8 cellular contexts compared by ENCODE assay signal in genomic region chr1:117121589-117122296, GRCh38. TPM values are rescaled to one million over a fixed set of nuclear protein-coding genes. Genes with fewer than 3 reads are reported as not detected.
DNase-seq lines count a peak whose midpoint lies in the region; ATAC-seq and TF ChIP-seq lines count a peak whose summit lies in the region.

Gene TRIM45, minus strand, starts transcription at chr1:117121749. Its CDS starts 548 bp downstream, at chr1:117121201.

- DNase-seq in NCI-H128 (lab: John Stamatoyannopoulos, UW; ENCODE audit: unreplicated experiment) (peak; percentile 84), T-cell (peak; percentile 61 to 88 (median 78)), amniotic epithelial cell (ENCODE audit: low read depth) (peak; percentile 95), left cardiac atrium (peak; percentile 97), posterior vena cava (ENCODE audit: low spot score) (peak; percentile 99), upper lobe of right lung (peak; percentile 98)

- intact Hi-C loops in left cardiac atrium (cut with DNase I) = loop anchor here in 1 of 2 donors (5.0 to 10.0 kb wide), 3 partner anchors 113 to 246 kb away; partner anchors contain the start of gene MAN1A2
- intact Hi-C loops in posterior vena cava (cut with DNase I) = no loop called here
- intact Hi-C loops in upper lobe of right lung (cut with DNase I) = no loop called here

- no peaks in the 10 kb centered on the region for H3K9me3 Mint-ChIP-seq in T-cell

- H3K27ac ChIP-seq in upper lobe of right lung = peak within 1 kb of the TSS; percentile 93

- CTCF ChIA-PET in T-cell (lab: Charles Lee) = interaction anchor here in 1 of 2 donors (0.8 to 0.9 kb wide), 3 partner anchors 8 to 632 kb away, joined by 4 to 7 read pairs (median 5); no protein-coding TSS in a partner anchor

- no peaks in the 10 kb centered on the region for H3K27me3 ChIP-seq in upper lobe of right lung

- ATAC-seq in HG02759 (IDR thresholded peaks at IDR 0.05; ENCODE audit: unreplicated experiment) (peak; percentile 93), T-cell (replicated peaks in 1 of 4) (peak; percentile 86 to 90 (median 86)), left cardiac atrium (peak; percentile 97 to 99), upper lobe of right lung (peak; percentile 98)

- H3K4me3 ChIP-seq in upper lobe of right lung = peak within 1 kb of the TSS; percentile 88

- H3K27ac Mint-ChIP-seq in T-cell = peak within 1 kb of the TSS in 1 of 2 donors; percentile 9

- H3K36me3 ChIP-seq in upper lobe of right lung = no peaks in the 10 kb centered on the region

- H3K4me1 ChIP-seq in upper lobe of right lung = peaks cover 5% of the 10 kb centered on the region

- POLR2A ChIA-PET in T-cell (lab: Charles Lee) = interaction anchor here in 1 of 2 donors (0.6 kb wide), 2 partner anchors 11 to 28 kb away, joined by 3 to 7 read pairs; no protein-coding TSS in a partner anchor

- H3K4me1 Mint-ChIP-seq in T-cell = peaks cover 6% of the 10 kb centered on the region in 3 donors

- H3K4me3 Mint-ChIP-seq in T-cell = peak within 1 kb of the TSS; percentile 80 to 85 (median 83)

- peaks cover 0 to 3% of the 10 kb centered on the region in 2 donors for H3K27me3 Mint-ChIP-seq in T-cell

- H3K9me3 ChIP-seq in upper lobe of right lung = no peaks in the 10 kb centered on the region

- H3K36me3 Mint-ChIP-seq in T-cell = no peaks in the 10 kb centered on the region

- TF ChIP-seq CTCF in GM12874 (IDR thresholded peaks at IDR 0.05; ENCODE audit: insufficient read depth, low read depth, low read length) (peak; percentile 79), upper lobe of right lung (IDR thresholded peaks at IDR 0.05) (peak; percentile 80)

RNA-seq across cellular contexts. Expression of gene TRIM45, which starts in this region (rescaled TPM):
- total RNA-seq in T-cell = under 1 TPM; 0.23 to 0.65 (median 0.30) TPM
- total RNA-seq in left cardiac atrium = 10 to 100 TPM in 1 of 2 donors, 1 to 10 TPM in 1; 8.2 to 14.3 TPM
- 1 to 10 TPM; 3.1 to 3.9 TPM for total RNA-seq in posterior vena cava
- 1.7 TPM for total RNA-seq in upper lobe of right lung

Comparison
In these comparisons a context has a peak if more than half of its experiments do, and no peak if none do; other contexts are left out.
1. Peak in every context shown above with its lines: DNase-seq, ATAC-seq, H3K4me3 ChIP-seq and H3K27ac ChIP-seq.
2. Peak in DNase-seq and ATAC-seq in T-cell; RNA of the gene not detected or under 1 TPM.